24 cellular contexts compared by ENCODE assay signal in the genomic region with DNA sequence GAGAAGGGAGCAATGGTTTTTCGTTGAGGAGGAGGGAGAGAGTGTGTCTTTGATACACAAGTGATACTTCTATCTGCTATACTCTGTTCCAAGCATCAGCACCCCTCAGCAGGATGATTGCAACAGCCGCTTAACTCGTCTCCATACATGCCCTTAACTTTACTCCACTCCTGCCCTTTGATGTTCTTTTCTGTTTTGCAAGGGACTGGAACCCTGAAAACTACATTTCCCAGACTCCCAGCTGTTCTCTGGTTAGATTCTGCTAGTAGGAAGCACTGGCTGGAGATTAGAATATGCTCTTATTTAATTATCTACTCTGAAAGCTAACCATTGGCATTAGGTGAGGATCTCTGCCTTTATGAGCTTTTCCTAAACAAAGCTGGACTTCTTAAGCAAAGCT. TPM values are rescaled to one million over a fixed set of nuclear protein-coding genes. Genes with fewer than 3 reads are reported as not detected.
A peak's percentile ranks its signal among the peaks of the same experiment; 100 is the strongest.
DNase-seq lines count a peak whose midpoint lies in the region; FAIRE-seq and TF ChIP-seq lines count a peak whose summit lies in the region.
"Had no signal": no experiment of that assay in that cellular context is flagged by ENCODE, and none has a peak within 500 bp of the region (broad histone marks: within the 10 kb centered on the region; RNA-seq: fewer than 3 reads in every experiment).

No MANE protein-coding gene starts in this region.

- H3K9ac ChIP-seq in Loucy (ENCODE audit: low read depth, low read length, poor library complexity, severe bottlenecking) (no peak overlapping the region), H1 (replicated peaks in 1 of 4; ENCODE audit: extremely low read depth in 1 of 4, low read depth in 3 of 4, low read length in 3 of 4) (no peak overlapping the region), neuronal stem cell (ENCODE audit: low read depth, low read length, poor library complexity) (no peak overlapping the region)
- H3K9ac ChIP-seq: BLaER1 treated with 17β-estradiol and CSF1 and Interleukin-3, amounts not matched to agents 10 nM and 100 nM had no signal

- no peaks in the 10 kb centered on the region for H3K36me3 ChIP-seq in Loucy (ENCODE audit: insufficient read depth, low read length)
- H3K36me3 ChIP-seq in H1 (ENCODE audit: control insufficient read depth in 2 of 4, insufficient read depth in 4 of 4, low read length in 3 of 4): no peaks in the 10 kb centered on the region
- H3K36me3 ChIP-seq in neuronal stem cell (replicated peaks in 1 of 2; ENCODE audit: control insufficient read depth in 2 of 2, insufficient read depth in 2 of 2, low read length in 2 of 2): no peaks in the 10 kb centered on the region
- no peaks in the 10 kb centered on the region for H3K36me3 ChIP-seq in A673 (ENCODE audit: insufficient read depth, low read length, poor library complexity, severe bottlenecking)
- H3K36me3 ChIP-seq: BE2C; BLaER1 treated with 17β-estradiol and CSF1 and Interleukin-3, amounts not matched to agents 10 nM and 100 nM; HAP-1 had no signal

- H2BK15ac ChIP-seq in H1 (ENCODE audit: low read length) (no peak overlapping the region), neuronal stem cell (ENCODE audit: low read length) (no peak overlapping the region)

- H2BK12ac ChIP-seq in H1 (ENCODE audit: low read depth, low read length) (no peak overlapping the region), neuronal stem cell (ENCODE audit: low read length) (no peak overlapping the region)

- 75% methylated on average over 3 of the region's 3 CpGs; no CpG with 5 or more reads in 1 of the 2 experiments for WGBS in H1 (ENCODE audit: extremely low coverage in 1 of 2, insufficient coverage in 1 of 2, insufficient read length in 1 of 2, insufficient replicate concordance in 2 of 2, low coverage in 1 of 2, low lambda C conversion rate in 2 of 2, missing lambda C conversion rate in 1 of 2), 2 experiments
- WGBS in neuronal stem cell (ENCODE audit: extremely low coverage in 2 of 2, insufficient read length in 2 of 2, insufficient replicate concordance in 1 of 2), 2 donors: no CpG with 5 or more reads among the region's 3 CpGs

- no peak overlapping the region for H4K91ac ChIP-seq in H1 (replicated peaks; ENCODE audit: insufficient read length, low read length)
- H4K91ac ChIP-seq in neuronal stem cell (ENCODE audit: low read depth, low read length, poor library complexity): no peak overlapping the region

- no peak overlapping the region for H2BK5ac ChIP-seq in H1 (ENCODE audit: low read depth, low read length)
- no peak overlapping the region for H2BK5ac ChIP-seq in neuronal stem cell (ENCODE audit: low read length)

- CTCF ChIA-PET in H1 (lab: Charles Lee; ENCODE audit: partially characterized antibody): interaction anchor here (1.0 kb wide), 2 partner anchors 79 to 448 kb away, joined by 3 to 4 read pairs; no protein-coding TSS in a partner anchor
- CTCF ChIA-PET in A673 (lab: Charles Lee): no interaction called here

- H3K18ac ChIP-seq in H1 (ENCODE audit: extremely low read depth, low read length): no peak overlapping the region
- no peak overlapping the region for H3K18ac ChIP-seq in neuronal stem cell (ENCODE audit: low read length)

- POLR2A ChIA-PET in H1 (lab: Charles Lee; ENCODE audit: partially characterized antibody): interaction anchor here (1.0 kb wide), 1 partner anchor 56 kb away, joined by 3 read pairs; no protein-coding TSS in a partner anchor
- POLR2A ChIA-PET in A673 (lab: Charles Lee; ENCODE audit: low non-redundant PET): no interaction called here

- H3K9me2 ChIP-seq in Loucy (replicated peaks; ENCODE audit: low read depth, low read length): no peaks in the 10 kb centered on the region

- no peak overlapping the region for H3K4ac ChIP-seq in H1 (replicated peaks; ENCODE audit: insufficient read length, low read depth, low read length)
- no peak overlapping the region for H3K4ac ChIP-seq in neuronal stem cell (ENCODE audit: low read length)

- no peak for TF ChIP-seq CTCF in Loucy (conservative IDR thresholded peaks at IDR 0.05; ENCODE audit: low read length)
- no peak for TF ChIP-seq CTCF in H1 (IDR thresholded peaks at IDR 0.05; ENCODE audit: control extremely low read depth in 1 of 3, insufficient read depth in 1 of 3, low read depth in 1 of 3, low read length in 3 of 3)
- no peak for TF ChIP-seq CTCF in A673 (conservative IDR thresholded peaks at IDR 0.05; ENCODE audit: low read depth, low read length)

- H3K4me1 ChIP-seq in Loucy (ENCODE audit: insufficient read depth, low read length, poor library complexity, severe bottlenecking): no peaks in the 10 kb centered on the region
- H3K4me1 ChIP-seq in H1 (replicated peaks in 1 of 4; ENCODE audit: control insufficient read depth in 3 of 4, insufficient read depth in 4 of 4, low read length in 3 of 4): no peaks in the 10 kb centered on the region
- no peaks in the 10 kb centered on the region for H3K4me1 ChIP-seq in neuronal stem cell (ENCODE audit: control insufficient read depth in 2 of 2, insufficient read depth in 1 of 2, low read depth in 1 of 2, low read length in 2 of 2)
- no peaks in the 10 kb centered on the region for H3K4me1 ChIP-seq in A673 (ENCODE audit: insufficient read depth, low read length, poor library complexity, severe bottlenecking)
- H3K4me1 ChIP-seq: BE2C; BLaER1 treated with 17β-estradiol and CSF1 and Interleukin-3, amounts not matched to agents 10 nM and 100 nM; HAP-1 had no signal

- H3K79me1 ChIP-seq in H1 (ENCODE audit: low read depth, low read length) (no peaks in the 10 kb centered on the region), neuronal stem cell (ENCODE audit: low read depth, low read length) (no peaks in the 10 kb centered on the region)

- H2AFZ ChIP-seq in Loucy (ENCODE audit: low read length) (0 out of 2 replicates have a peak overlapping the region, but pooled peaks have one; percentile 65), H1 (ENCODE audit: low read length) (0 out of 2 replicates have a peak overlapping the region, but pooled peaks have one; percentile 2), neuronal stem cell (ENCODE audit: low read length) (peak overlapping the region; percentile 15)

- H2BK120ac ChIP-seq in H1 (replicated peaks; ENCODE audit: low read depth, low read length): no peak overlapping the region
- no peak overlapping the region for H2BK120ac ChIP-seq in neuronal stem cell (ENCODE audit: low read depth, low read length)

- H3K23ac ChIP-seq in H1 (ENCODE audit: insufficient read length) (no peak overlapping the region), neuronal stem cell (ENCODE audit: low read depth, low read length, poor library complexity) (no peak overlapping the region)

- no peaks in the 10 kb centered on the region for H3F3A ChIP-seq in Loucy (ENCODE audit: low read depth)

- TF ChIP-seq POLR2A in H1 (IDR thresholded peaks at IDR 0.05; ENCODE audit: control extremely low read depth in 1 of 2, low read depth in 2 of 2, low read length in 2 of 2): no peak

- H3K14ac ChIP-seq in H1 (ENCODE audit: insufficient read length) (no peak overlapping the region), neuronal stem cell (ENCODE audit: low read length) (no peak overlapping the region)

- no peak overlapping the region for H2BK20ac ChIP-seq in H1 (ENCODE audit: low read length)

- DNase-seq in NCI-H82 (lab: John Stamatoyannopoulos, UW) (peak; percentile 42), NCI-H82 treated with DMSO at 0.1 percent for 48 hours (lab: John Stamatoyannopoulos, UW; ENCODE audit: unreplicated experiment) (no peak), H1 (ENCODE audit: low read depth in 1 of 2, low spot score in 2 of 2) (no peak), neuronal stem cell (ENCODE audit: low spot score) (no peak), H4 (ENCODE audit: low spot score) (no peak), A673 (ENCODE audit: low spot score) (no peak)
- DNase-seq in NK-92 treated with Interleukin-12 subunit alpha and Interleukin-12 subunit beta, amount 100 ng/mL, for 24 hours (lab: John Stamatoyannopoulos, UW): no peak
- DNase-seq: ACHN; AML-193; BE2C; CD4-positive, alpha-beta T cell; CD8-positive, alpha-beta memory T cell; DMS 273 treated with DMSO at 0.1 percent for 48 hours; DMS79 treated with DMSO at 0.1 percent for 48 hours; HFFc6 had no signal

- H3K4me2 ChIP-seq in Loucy (ENCODE audit: low read depth, low read length, poor library complexity, severe bottlenecking) (no peak overlapping the region), H1 (ENCODE audit: insufficient read depth in 1 of 2, low read depth in 2 of 2, low read length in 2 of 2) (no peak overlapping the region), neuronal stem cell (ENCODE audit: insufficient read depth, low read length, poor library complexity, severe bottlenecking) (no peak overlapping the region)
- H3K4me2 ChIP-seq: BLaER1 treated with 17β-estradiol and CSF1 and Interleukin-3, amounts not matched to agents 10 nM and 100 nM had no signal

- H3K23me2 ChIP-seq in H1 (ENCODE audit: low read depth, low read length): no peaks in the 10 kb centered on the region

- no peak overlapping the region for H4K5ac ChIP-seq in H1 (ENCODE audit: insufficient read length, low read depth, low read length)

- H4K8ac ChIP-seq in H1 (ENCODE audit: extremely low read depth, insufficient read depth, low read length): no peak overlapping the region
- H4K8ac ChIP-seq in neuronal stem cell (ENCODE audit: low read depth, low read length): no peak overlapping the region

- intact Hi-C loops in A673 (cut with micrococcal nuclease; ENCODE audit: unreplicated experiment): no loop called here

- H3K27ac ChIP-seq in H1 (ENCODE audit: low read depth, low read length) (no peak overlapping the region), neuronal stem cell (replicated peaks; ENCODE audit: low read length) (no peak overlapping the region), A673 (ENCODE audit: low read depth, low read length, poor library complexity, severe bottlenecking) (no peak overlapping the region)
- H3K27ac ChIP-seq: 22Rv1; BLaER1 treated with 17β-estradiol and CSF1 and Interleukin-3, amounts not matched to agents 10 nM and 100 nM had no signal

- no TSS peak for BruUV-seq in A673 (replicated peaks; lab: Mats Ljungman, UMichigan)

- H3K56ac ChIP-seq in H1 (replicated peaks; ENCODE audit: insufficient read length, low read depth, low read length): no peak overlapping the region

- H3K79me2 ChIP-seq in Loucy (ENCODE audit: insufficient read depth, low read length) (no peaks in the 10 kb centered on the region), H1 (ENCODE audit: control insufficient read depth in 1 of 2, insufficient read depth in 2 of 2, low read length in 2 of 2) (no peaks in the 10 kb centered on the region)

- H3K4me3 ChIP-seq in Loucy (ENCODE audit: low read length, poor library complexity, severe bottlenecking): no peak overlapping the region
- no peak overlapping the region for H3K4me3 ChIP-seq in H1 (ENCODE audit: extremely low read depth in 1 of 4, insufficient read depth in 2 of 4, low read depth in 3 of 4, low read length in 4 of 4)
- no peak overlapping the region for H3K4me3 ChIP-seq in neuronal stem cell (ENCODE audit: low read length in 2 of 2)
- H3K4me3 ChIP-seq in A673 (ENCODE audit: low read depth, low read length, poor library complexity, severe bottlenecking): no peak overlapping the region
- H3K4me3 ChIP-seq: BLaER1 treated with 17β-estradiol and CSF1 and Interleukin-3, amounts not matched to agents 10 nM and 100 nM; HAP-1 had no signal

- no peaks in the 10 kb centered on the region for H4K20me1 ChIP-seq in Loucy (ENCODE audit: insufficient read depth, low read length, poor library complexity, severe bottlenecking)
- H4K20me1 ChIP-seq in H1 (replicated peaks in 1 of 2; ENCODE audit: control insufficient read depth in 1 of 2, insufficient read depth in 2 of 2, low read length in 2 of 2): no peaks in the 10 kb centered on the region
- H4K20me1 ChIP-seq: BLaER1 treated with 17β-estradiol and CSF1 and Interleukin-3, amounts not matched to agents 10 nM and 100 nM had no signal

- H3K9me3 ChIP-seq in Loucy (ENCODE audit: insufficient read depth, low read depth, low read length): no peaks in the 10 kb centered on the region
- H3K9me3 ChIP-seq in H1 (ENCODE audit: insufficient read depth in 2 of 2, low read depth in 1 of 2, low read length in 1 of 2): no peaks in the 10 kb centered on the region
- no peaks in the 10 kb centered on the region for H3K9me3 ChIP-seq in neuronal stem cell (replicated peaks in 1 of 2; ENCODE audit: control insufficient read depth in 2 of 2, insufficient read depth in 1 of 2, low read depth in 1 of 2, low read length in 2 of 2)
- H3K9me3 ChIP-seq in A673 (ENCODE audit: low read depth, low read length, poor library complexity, severe bottlenecking): no peaks in the 10 kb centered on the region
- H3K9me3 ChIP-seq: BE2C; BLaER1 treated with 17β-estradiol and CSF1 and Interleukin-3, amounts not matched to agents 10 nM and 100 nM; HAP-1 had no signal

- H3K27me3 ChIP-seq in Loucy (ENCODE audit: insufficient read depth, low read length, poor library complexity, severe bottlenecking) (no peaks in the 10 kb centered on the region), H1 (replicated peaks in 1 of 4; ENCODE audit: control insufficient read depth in 3 of 4, extremely low read depth in 1 of 4, insufficient read depth in 3 of 4, low read length in 3 of 4) (no peaks in the 10 kb centered on the region), neuronal stem cell (ENCODE audit: control insufficient read depth in 3 of 3, insufficient read depth in 3 of 3, low read depth in 1 of 3, low read length in 3 of 3) (peaks cover 0 to 9% (median 0%) of the 10 kb centered on the region in 3 experiments), A673 (replicated peaks; ENCODE audit: insufficient read depth, low read depth, low read length, poor library complexity) (no peaks in the 10 kb centered on the region)
- H3K27me3 ChIP-seq: BE2C; BLaER1 treated with 17β-estradiol and CSF1 and Interleukin-3, amounts not matched to agents 10 nM and 100 nM had no signal

- H2AK5ac ChIP-seq in H1 (ENCODE audit: low read depth, low read length): no peak overlapping the region
- H2AK5ac ChIP-seq in neuronal stem cell (ENCODE audit: low read depth, low read length): no peak overlapping the region

- TF ChIP-seq RAD21 in H1 (IDR thresholded peaks at IDR 0.05 in 1 of 2, conservative IDR thresholded peaks at IDR 0.05 in 1 of 2; ENCODE audit: low read depth in 2 of 2, low read length in 2 of 2): no peak

- no peak for TF ChIP-seq EP300 in H1 (IDR thresholded peaks at IDR 0.05; ENCODE audit: borderline replicate concordance in 1 of 2, low read depth in 2 of 2, low read length in 2 of 2)

- no peak for FAIRE-seq in H1 (lab: Jason Lieb, UNC)
- FAIRE-seq: A204.1, D721Med, G401.6, GM12892, H54 had no signal

RNA-seq across cellular contexts. Expression of gene CRADD, which starts 23.5 kb away (rescaled TPM):
- total RNA-seq in H1 (2021; fragmentation: NEBNext Ultra II Directional; extraction: Animal tissue kit (Norgen Biotek cat#: 25700)): 7.5 and 8.1 TPM in 2 replicates
- 14.1 and 15.4 TPM in 2 replicates for polyA plus RNA-seq in H1 (2011; rRNA removed)
- polyA plus RNA-seq in H1 (2011; cell fraction: cytosol; rRNA removed): 12.6 TPM
- 8.1 TPM for polyA plus RNA-seq in H1 (2011; cell fraction: nucleus; rRNA removed)
- polyA plus RNA-seq in H1 (2012, experiment 1 of 2): 6.5 to 10.6 TPM (median 8.7 TPM) in 4 replicates
- 8.3 TPM for polyA plus RNA-seq in H1 (2012, experiment 2 of 2)
- 6.9 TPM for polyA plus RNA-seq in H1 (2013, experiment 1 of 2)
- 6.5 TPM for polyA plus RNA-seq in H1 (2013, experiment 2 of 2)
- polyA minus RNA-seq in H1 (2011; rRNA and poly(A)+ RNA removed): 7.7 and 11.9 TPM in 2 replicates
- 5.2 TPM for polyA minus RNA-seq in H1 (2011; cell fraction: cytosol; rRNA and poly(A)+ RNA removed)
- polyA minus RNA-seq in H1 (2011; cell fraction: nucleus; rRNA and poly(A)+ RNA removed): 13.6 TPM
- 8.9 TPM for polyA plus RNA-seq in neuronal stem cell (2013, experiment 1 of 2)
- polyA plus RNA-seq in neuronal stem cell (2013, experiment 2 of 2): 8.8 TPM
- 20.7 and 23.8 TPM in 2 replicates for total RNA-seq in H4 (2014; rRNA removed; shearing (Covaris generic))
- total RNA-seq in A673 (2021): 9.1 and 9.4 TPM in 2 replicates

Comparison
In these comparisons a context has a peak if more than half of its experiments do, and no peak if none do; other contexts are left out.
1. H2AFZ ChIP-seq: peak in every context shown above with its lines; median percentile 65 in Loucy; 15 in neuronal stem cell; 2 in H1.